8 cellular contexts compared by ENCODE assay signal in the genomic region with DNA sequence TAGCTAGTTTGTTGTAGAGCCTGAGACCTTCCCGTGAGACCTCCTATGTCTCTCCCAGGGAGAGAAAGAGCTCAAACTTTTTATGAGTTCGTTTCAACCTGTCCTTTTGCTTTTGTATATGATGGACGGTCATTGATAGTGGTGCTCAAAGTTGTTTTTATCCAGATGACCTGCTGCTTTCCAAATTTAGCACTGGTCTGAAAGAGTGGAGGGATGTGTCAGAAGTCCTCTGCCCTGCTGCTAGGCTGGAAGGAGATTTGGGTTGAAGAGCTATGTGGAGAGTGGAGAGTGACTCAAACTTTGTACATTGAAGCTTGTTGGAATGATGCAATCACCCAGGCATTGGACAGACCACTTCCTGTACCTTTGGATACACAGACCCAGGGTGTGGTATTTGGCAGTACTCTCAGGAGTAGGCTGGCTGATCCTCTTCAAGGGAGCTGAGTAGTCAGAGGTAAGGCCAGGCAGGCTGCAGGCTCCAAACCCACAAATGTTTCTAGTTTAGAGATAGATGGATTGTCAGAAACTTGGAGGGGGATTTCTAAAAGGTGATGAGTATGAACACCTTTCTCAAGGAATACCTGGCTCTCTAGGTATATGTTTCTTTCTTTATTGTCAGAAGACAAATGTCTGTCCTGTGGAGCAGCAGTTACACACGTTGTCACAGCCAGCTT. TPM values are rescaled to one million over a fixed set of nuclear protein-coding genes. Genes with fewer than 3 reads are reported as not detected.
DNase-seq lines count a peak whose midpoint lies in the region; ATAC-seq, FAIRE-seq and TF ChIP-seq lines count a peak whose summit lies in the region.

No MANE protein-coding gene starts in this region.

- H3K36me3 ChIP-seq in mammary epithelial cell (ENCODE audit: insufficient read depth, low read length): no peaks in the 10 kb centered on the region
- no peaks in the 10 kb centered on the region for H3K36me3 ChIP-seq in pancreas
- H3K36me3 ChIP-seq in testis (ENCODE audit: low read depth, missing control alignments): no peaks in the 10 kb centered on the region

- no peak for FAIRE-seq in pancreas (lab: Jason Lieb, UNC)

- 52% methylated on average over 4 of the region's 4 CpGs for WGBS in mammary epithelial cell (ENCODE audit: low coverage, missing lambda C conversion rate)
- 64 to 71% methylated on average over 4 of the region's 4 CpGs for WGBS in pancreas, 2 donors
- 85% methylated on average over 4 of the region's 4 CpGs for WGBS in testis, 2 donors

- peak overlapping the region; percentile 49 for H3K4me2 ChIP-seq in mammary epithelial cell (ENCODE audit: insufficient read depth, low read depth, low read length)

- peak overlapping the region; percentile 73 for H3K9ac ChIP-seq in mammary epithelial cell (ENCODE audit: insufficient read depth, low read length)

- TF ChIP-seq CTCF in mammary epithelial cell (conservative IDR thresholded peaks at IDR 0.05 in 1 of 2, IDR thresholded peaks at IDR 0.05 in 1 of 2; ENCODE audit: extremely low read depth in 1 of 2, insufficient read depth in 1 of 2, low read depth in 1 of 2, low read length in 2 of 2) (no peak), pancreas (IDR thresholded peaks at IDR 0.05) (no peak), testis (IDR thresholded peaks at IDR 0.05) (no peak)

- in situ Hi-C loops in mammary epithelial cell (cut with MboI; ENCODE audit: low sequenced_read_pairs in 2 of 2): no loop called here

- H3K27me3 ChIP-seq in mammary epithelial cell (ENCODE audit: insufficient read depth, low read length) (no peaks in the 10 kb centered on the region), pancreas (no peaks in the 10 kb centered on the region), testis (no peaks in the 10 kb centered on the region)

- H3K79me2 ChIP-seq in mammary epithelial cell (ENCODE audit: insufficient read depth, low read length): no peaks in the 10 kb centered on the region

- H3K27me3 Mint-ChIP-seq in activated T-helper 2 cell treated with anti-CD3 and anti-CD28 coated beads, Interferon-gamma antibody, Interleukin-2, Interleukin-4, amounts not matched to agents 10 μg/mL and 5 μg/mL and 100 μg/mL, durations not matched to agents 14 hours and 24 hours and 36 hours (ENCODE audit: low read depth): peaks cover 45% of the 10 kb centered on the region

- ATAC-seq in pancreas (peak; percentile 72 to 81 (median 75)), GM19452 (IDR thresholded peaks at IDR 0.05; ENCODE audit: unreplicated experiment) (no peak), GM21515 (IDR thresholded peaks at IDR 0.05; ENCODE audit: unreplicated experiment) (no peak)

- H4K20me1 ChIP-seq in mammary epithelial cell (ENCODE audit: insufficient read depth, low read length): no peaks in the 10 kb centered on the region

- no peak for TF ChIP-seq POLR2A in testis (IDR thresholded peaks at IDR 0.05)

- H3K4me3 ChIP-seq in mammary epithelial cell (replicated peaks in 1 of 3; ENCODE audit: insufficient read depth in 1 of 3, low read depth in 2 of 3, low read length in 3 of 3) (no peak overlapping the region), pancreas (no peak overlapping the region), testis (no peak overlapping the region)

- H2AFZ ChIP-seq in mammary epithelial cell (ENCODE audit: low read depth, low read length): peak overlapping the region; percentile 73

- dilution Hi-C loops in mammary epithelial cell (cut with HindIII; ENCODE audit: low sequenced_read_pairs): no loop called here

- intact Hi-C loops in mammary epithelial cell (cut with micrococcal nuclease) (loop anchor here (5.0 kb wide), 1 partner anchor 49 kb away; a partner anchor contains a TSS), pancreas (cut with DNase I) (no loop called here), testis (cut with DNase I; ENCODE audit: low total_unique reads) (no loop called here)
- intact Hi-C loops in activated T-helper 2 cell treated with anti-CD3 and anti-CD28 coated beads, Interferon-gamma antibody, Interleukin-2, Interleukin-4, amounts not matched to agents 10 μg/mL and 5 μg/mL and 100 μg/mL, durations not matched to agents 14 hours and 24 hours and 36 hours (cut with micrococcal nuclease): no loop called here

- no peaks in the 10 kb centered on the region for H3K36me3 Mint-ChIP-seq in activated T-helper 2 cell treated with anti-CD3 and anti-CD28 coated beads, Interferon-gamma antibody, Interleukin-2, Interleukin-4, amounts not matched to agents 10 μg/mL and 5 μg/mL and 100 μg/mL, durations not matched to agents 14 hours and 24 hours and 36 hours (ENCODE audit: low read depth)

- CTCF ChIA-PET in mammary epithelial cell (lab: Charles Lee; ENCODE audit: low non-redundant PET): no interaction called here

- DNase-seq in EL (peak; percentile 98), NCI-H2196 (lab: John Stamatoyannopoulos, UW; ENCODE audit: unreplicated experiment) (peak; percentile 69), mammary epithelial cell (peak; percentile 99), pancreas (peak in 3 of 6 donors; percentile 45 to 69 (median 60)), testis (no peak)
- DNase-seq in activated T-helper 2 cell treated with anti-CD3 and anti-CD28 coated beads, Interferon-gamma antibody, Interleukin-2, Interleukin-4, amounts not matched to agents 10 μg/mL and 5 μg/mL and 100 μg/mL, durations not matched to agents 14 hours and 24 hours and 36 hours (ENCODE audit: low spot score): no peak

- no peaks in the 10 kb centered on the region for H3K9me3 ChIP-seq in mammary epithelial cell (replicated peaks; ENCODE audit: insufficient read depth, low read length)
- no peaks in the 10 kb centered on the region for H3K9me3 ChIP-seq in pancreas
- no peaks in the 10 kb centered on the region for H3K9me3 ChIP-seq in testis

- peak overlapping the region; percentile 87 for H3K27ac ChIP-seq in mammary epithelial cell (ENCODE audit: insufficient read depth, low read depth, low read length)
- H3K27ac ChIP-seq in pancreas: peak overlapping the region; percentile 4 to 84 (median 52)
- no peak overlapping the region for H3K27ac ChIP-seq in testis

- no peaks in the 10 kb centered on the region for H3K9me3 Mint-ChIP-seq in activated T-helper 2 cell treated with anti-CD3 and anti-CD28 coated beads, Interferon-gamma antibody, Interleukin-2, Interleukin-4, amounts not matched to agents 10 μg/mL and 5 μg/mL and 100 μg/mL, durations not matched to agents 14 hours and 24 hours and 36 hours

- BruUV-seq in mammary epithelial cell (replicated peaks; lab: Mats Ljungman, UMichigan): TSS peak; percentile 98

- H3K4me1 Mint-ChIP-seq in activated T-helper 2 cell treated with anti-CD3 and anti-CD28 coated beads, Interferon-gamma antibody, Interleukin-2, Interleukin-4, amounts not matched to agents 10 μg/mL and 5 μg/mL and 100 μg/mL, durations not matched to agents 14 hours and 24 hours and 36 hours (ENCODE audit: low read depth): peaks cover 6% of the 10 kb centered on the region

- no peak overlapping the region for H3K4me3 Mint-ChIP-seq in activated T-helper 2 cell treated with anti-CD3 and anti-CD28 coated beads, Interferon-gamma antibody, Interleukin-2, Interleukin-4, amounts not matched to agents 10 μg/mL and 5 μg/mL and 100 μg/mL, durations not matched to agents 14 hours and 24 hours and 36 hours (ENCODE audit: low read depth)

- peaks cover 36% of the 10 kb centered on the region for H3K4me1 ChIP-seq in mammary epithelial cell (ENCODE audit: insufficient read depth, low read length)
- H3K4me1 ChIP-seq in pancreas: peaks cover 16 to 48% (median 45%) of the 10 kb centered on the region in 3 donors
- H3K4me1 ChIP-seq in testis: peaks cover under 1% of the 10 kb centered on the region

- no peak overlapping the region for H3K27ac Mint-ChIP-seq in activated T-helper 2 cell treated with anti-CD3 and anti-CD28 coated beads, Interferon-gamma antibody, Interleukin-2, Interleukin-4, amounts not matched to agents 10 μg/mL and 5 μg/mL and 100 μg/mL, durations not matched to agents 14 hours and 24 hours and 36 hours

RNA-seq across cellular contexts. Expression of a gene that starts 49.4 kb away (rescaled TPM):
- total RNA-seq in mammary epithelial cell (10 to 100 TPM; 25.3 to 39.3 TPM), pancreas (10 to 100 TPM; 22.7 to 45.3 (median 30.5) TPM), testis (10 to 100 TPM; 75.0 to 79.2 TPM)
- polyA plus RNA-seq in mammary epithelial cell (3.7 TPM), pancreas (10 to 100 TPM in 1 of 2 donors, 1 to 10 TPM in 1; 8.9 to 12.4 TPM), testis (ENCODE audit: insufficient read depth, low read depth, low replicate concordance) (30.0 TPM)
- polyA minus RNA-seq in mammary epithelial cell: 77.1 TPM
- 23.1 and 23.6 TPM in 2 replicates for total RNA-seq in activated T-helper 2 cell treated with anti-CD3 and anti-CD28 coated beads, Interferon-gamma antibody, Interleukin-2, Interleukin-4, amounts not matched to agents 10 μg/mL and 5 μg/mL and 100 μg/mL, durations not matched to agents 14 hours and 24 hours and 36 hours

Comparison
In these comparisons a context has a peak if more than half of its experiments do, and no peak if none do; other contexts are left out.
1. DNase-seq: peak in EL (single experiment), NCI-H2196 (single experiment) and mammary epithelial cell (single experiment); none in testis (single experiment) and activated T-helper 2 cell treated with anti-CD3 and anti-CD28 coated beads, Interferon-gamma antibody, Interleukin-2, Interleukin-4, amounts not matched to agents 10 μg/mL and 5 μg/mL and 100 μg/mL, durations not matched to agents 14 hours and 24 hours and 36 hours (single experiment).
2. H3K27ac ChIP-seq: peak in mammary epithelial cell (single experiment) and pancreas (4 of 4); none in testis (0 of 2).
3. ATAC-seq: peak in pancreas (4 of 4); none in GM19452 (single experiment) and GM21515 (single experiment).